ENCODE assay signal across 8 cellular contexts in the genomic region with DNA sequence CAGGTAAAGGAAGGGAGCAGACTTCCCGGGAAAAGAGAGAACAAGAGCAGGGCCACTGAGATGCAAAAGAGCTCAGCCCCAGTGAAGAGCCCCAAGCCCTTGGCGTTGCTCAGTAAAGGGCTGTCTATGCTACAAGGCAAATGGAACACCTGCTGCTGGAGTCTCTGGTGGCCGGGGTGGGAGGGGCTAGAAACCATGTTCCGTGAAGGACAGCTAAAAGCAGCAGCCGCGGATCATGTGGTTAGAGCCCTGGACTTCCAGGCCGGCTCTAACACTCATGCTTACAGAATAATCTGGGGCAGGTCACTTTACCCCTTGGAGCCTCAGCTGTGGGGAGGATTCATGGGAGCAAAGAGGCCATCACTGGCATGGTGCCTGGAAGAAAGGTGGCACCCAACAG. TPM values are rescaled to one million over a fixed set of nuclear protein-coding genes. Genes with fewer than 3 reads are reported as not detected.
A peak's percentile ranks its signal among the peaks of the same experiment; 100 is the strongest.
DNase-seq lines count a peak whose midpoint lies in the region; ATAC-seq and TF ChIP-seq lines count a peak whose summit lies in the region.

No MANE protein-coding gene starts in this region.

- H3K9ac ChIP-seq in neuronal stem cell (ENCODE audit: low read depth, low read length, poor library complexity), result no peak overlapping the region

- H3K36me3 ChIP-seq in neuronal stem cell (replicated peaks in 1 of 2; ENCODE audit: control insufficient read depth in 2 of 2, insufficient read depth in 2 of 2, low read length in 2 of 2), result no peaks in the 10 kb centered on the region

- no peaks in the 10 kb centered on the region for H3K9me3 Mint-ChIP-seq in natural killer cell treated with Interleukin-12 subunit alpha and Interleukin-12 subunit beta and Interleukin-15 and Interleukin-18, amount 100 ng/mL, for 72 hours
- H3K9me3 Mint-ChIP-seq in natural killer cell, result no peaks in the 10 kb centered on the region

- peaks cover 0 to 7% (median 0%) of the 10 kb centered on the region in 3 experiments for H3K27me3 ChIP-seq in neuronal stem cell (ENCODE audit: control insufficient read depth in 3 of 3, insufficient read depth in 3 of 3, low read depth in 1 of 3, low read length in 3 of 3)

- H4K8ac ChIP-seq in neuronal stem cell (ENCODE audit: low read depth, low read length), result no peak overlapping the region

- no peak for DNase-seq in natural killer cell treated with Interleukin-12 subunit alpha and Interleukin-12 subunit beta and Interleukin-15 and Interleukin-18, amount 100 ng/mL, for 72 hours (ENCODE audit: low spot score)
- DNase-seq in natural killer cell, result no peak
- peak; percentile 66 for DNase-seq in RPMI7951 (ENCODE audit: low read depth)
- DNase-seq in neuronal stem cell (ENCODE audit: low spot score), result no peak
- no peak for DNase-seq in lower leg skin (ENCODE audit: low spot score in 2 of 2)
- DNase-seq in cerebellar cortex (ENCODE audit: low spot score), result no peak
- no peak for DNase-seq in hippocampal formation (lab: John Stamatoyannopoulos, UW)

- H3K79me1 ChIP-seq in neuronal stem cell (ENCODE audit: low read depth, low read length), result no peaks in the 10 kb centered on the region

- no peak overlapping the region for H2AK5ac ChIP-seq in neuronal stem cell (ENCODE audit: low read depth, low read length)

- H3K4me3 ChIP-seq in neuronal stem cell (ENCODE audit: low read length in 2 of 2) (no peak overlapping the region), lower leg skin (ENCODE audit: low read depth, poor library complexity, severe bottlenecking) (no peak overlapping the region)

- WGBS in neuronal stem cell (ENCODE audit: extremely low coverage in 2 of 2, insufficient read length in 2 of 2, insufficient replicate concordance in 1 of 2), 2 donors, result no CpG with 5 or more reads among the region's 7 CpGs
- 69% methylated on average over 7 of the region's 7 CpGs for WGBS in lower leg skin, 2 donors

- peaks cover 21 to 25% of the 10 kb centered on the region in 2 donors for H3K4me1 Mint-ChIP-seq in natural killer cell treated with Interleukin-12 subunit alpha and Interleukin-12 subunit beta and Interleukin-15 and Interleukin-18, amount 100 ng/mL, for 72 hours (ENCODE audit: low read depth in 2 of 2)
- peaks cover 0 to 5% of the 10 kb centered on the region in 2 donors for H3K4me1 Mint-ChIP-seq in natural killer cell

- H2AFZ ChIP-seq in neuronal stem cell (ENCODE audit: low read length), result peak overlapping the region; percentile 25

- no peak overlapping the region for H4K91ac ChIP-seq in neuronal stem cell (ENCODE audit: low read depth, low read length, poor library complexity)

- no peak overlapping the region for H3K23ac ChIP-seq in neuronal stem cell (ENCODE audit: low read depth, low read length, poor library complexity)

- no peaks in the 10 kb centered on the region for H3K9me3 ChIP-seq in neuronal stem cell (replicated peaks in 1 of 2; ENCODE audit: control insufficient read depth in 2 of 2, insufficient read depth in 1 of 2, low read depth in 1 of 2, low read length in 2 of 2)

- no peak for TF ChIP-seq CTCF in natural killer cell (IDR thresholded peaks at IDR 0.05)
- TF ChIP-seq CTCF in lower leg skin (IDR thresholded peaks at IDR 0.05), result no peak

- H3K14ac ChIP-seq in neuronal stem cell (ENCODE audit: low read length), result no peak overlapping the region

- H3K4me2 ChIP-seq in neuronal stem cell (ENCODE audit: insufficient read depth, low read length, poor library complexity, severe bottlenecking), result no peak overlapping the region

- H3K4ac ChIP-seq in neuronal stem cell (ENCODE audit: low read length), result no peak overlapping the region

- no peak overlapping the region for H3K27ac ChIP-seq in neuronal stem cell (replicated peaks; ENCODE audit: low read length)

- no peak for TF ChIP-seq POLR2A in lower leg skin (IDR thresholded peaks at IDR 0.05)

- intact Hi-C loops in natural killer cell (cut with micrococcal nuclease), result no loop called here
- intact Hi-C loops in lower leg skin (cut with DNase I; ENCODE audit: low total_unique reads), result no loop called here

- no peak overlapping the region for H2BK120ac ChIP-seq in neuronal stem cell (ENCODE audit: low read depth, low read length)

- no peak overlapping the region for H2BK12ac ChIP-seq in neuronal stem cell (ENCODE audit: low read length)

- no peak overlapping the region for H2BK15ac ChIP-seq in neuronal stem cell (ENCODE audit: low read length)

- H3K4me1 ChIP-seq in neuronal stem cell (ENCODE audit: control insufficient read depth in 2 of 2, insufficient read depth in 1 of 2, low read depth in 1 of 2, low read length in 2 of 2), result peaks cover 0 to 13% of the 10 kb centered on the region in 2 donors

- H3K36me3 Mint-ChIP-seq in natural killer cell treated with Interleukin-12 subunit alpha and Interleukin-12 subunit beta and Interleukin-15 and Interleukin-18, amount 100 ng/mL, for 72 hours, result peaks cover 7% of the 10 kb centered on the region
- H3K36me3 Mint-ChIP-seq in natural killer cell, result peaks cover 10% of the 10 kb centered on the region

- peak in 1 of 2 donors; percentile 17 for ATAC-seq in natural killer cell treated with Interleukin-12 subunit alpha and Interleukin-12 subunit beta and Interleukin-15 and Interleukin-18, amount 100 ng/mL, for 72 hours
- ATAC-seq in natural killer cell (no peak), HG03280 (IDR thresholded peaks at IDR 0.05; ENCODE audit: unreplicated experiment) (peak; percentile 68)

- no peak overlapping the region for H3K4me3 Mint-ChIP-seq in natural killer cell treated with Interleukin-12 subunit alpha and Interleukin-12 subunit beta and Interleukin-15 and Interleukin-18, amount 100 ng/mL, for 72 hours
- H3K4me3 Mint-ChIP-seq in natural killer cell, result no peak overlapping the region

- H3K27ac Mint-ChIP-seq in natural killer cell treated with Interleukin-12 subunit alpha and Interleukin-12 subunit beta and Interleukin-15 and Interleukin-18, amount 100 ng/mL, for 72 hours, result peak overlapping the region; percentile 31 to 81
- no peak overlapping the region for H3K27ac Mint-ChIP-seq in natural killer cell

- no peak overlapping the region for H2BK5ac ChIP-seq in neuronal stem cell (ENCODE audit: low read length)

- H3K27me3 Mint-ChIP-seq in natural killer cell treated with Interleukin-12 subunit alpha and Interleukin-12 subunit beta and Interleukin-15 and Interleukin-18, amount 100 ng/mL, for 72 hours, result no peaks in the 10 kb centered on the region
- no peaks in the 10 kb centered on the region for H3K27me3 Mint-ChIP-seq in natural killer cell (ENCODE audit: low read depth in 2 of 2)

- H3K18ac ChIP-seq in neuronal stem cell (ENCODE audit: low read length), result no peak overlapping the region

RNA-seq across cellular contexts. Expression of a gene that starts 17.8 kb away (rescaled TPM):
- 10 to 100 TPM; 21.6 to 30.5 TPM for total RNA-seq in natural killer cell treated with Interleukin-12 subunit alpha and Interleukin-12 subunit beta and Interleukin-15 and Interleukin-18, amount 100 ng/mL, for 72 hours
- total RNA-seq in natural killer cell (10 to 100 TPM; 27.3 to 40.8 (median 29.3) TPM), lower leg skin (1 to 10 TPM in 2 of 4 donors, under 1 TPM in 2; 0.67 to 3.8 (median 1.0) TPM)
- 2.0 and 2.4 TPM in 2 replicates for total RNA-seq in RPMI7951 (2014; rRNA removed; shearing (Covaris generic))
- polyA plus RNA-seq in neuronal stem cell (2013, experiment 1 of 2), result 2.4 TPM
- polyA plus RNA-seq in neuronal stem cell (2013, experiment 2 of 2), result 2.5 TPM

RNA-seq across cellular contexts. Expression of a gene that starts 38.4 kb away (rescaled TPM):
- 10 to 100 TPM; 14.2 to 16.1 TPM for total RNA-seq in natural killer cell treated with Interleukin-12 subunit alpha and Interleukin-12 subunit beta and Interleukin-15 and Interleukin-18, amount 100 ng/mL, for 72 hours
- total RNA-seq in natural killer cell, result 10 to 100 TPM; 21.6 to 23.7 (median 23.1) TPM
- total RNA-seq in RPMI7951 (2014; rRNA removed; shearing (Covaris generic)), result 18.1 and 20.6 TPM in 2 replicates
- 13.3 TPM for polyA plus RNA-seq in neuronal stem cell (2013, experiment 1 of 2)
- polyA plus RNA-seq in neuronal stem cell (2013, experiment 2 of 2), result 13.5 TPM
- total RNA-seq in lower leg skin, result 10 to 100 TPM; 28.4 to 52.1 (median 30.8) TPM

RNA-seq across cellular contexts. Expression of a gene that starts 44.4 kb away (rescaled TPM):
- total RNA-seq in natural killer cell treated with Interleukin-12 subunit alpha and Interleukin-12 subunit beta and Interleukin-15 and Interleukin-18, amount 100 ng/mL, for 72 hours, result 1 to 10 TPM in 1 of 2 donors, under 1 TPM in 1; 0.21 to 1.0 TPM
- total RNA-seq in natural killer cell (1 to 10 TPM in 1 of 3 donors, under 1 TPM in 1, not detected in 1; 0.31 to 2.1 TPM), lower leg skin (1 to 10 TPM in 1 of 4 donors, under 1 TPM in 3; 0.11 to 1.4 (median 0.82) TPM)
- total RNA-seq in RPMI7951 (2014; rRNA removed; shearing (Covaris generic)), result not detected in 2 replicates
- polyA plus RNA-seq in neuronal stem cell (2013, experiment 1 of 2), result 21.6 TPM
- 21.7 TPM for polyA plus RNA-seq in neuronal stem cell (2013, experiment 2 of 2)

Comparison
In these comparisons a context has a peak if more than half of its experiments do, and no peak if none do; other contexts are left out.
1. H3K27ac Mint-ChIP-seq: peak in natural killer cell treated with Interleukin-12 subunit alpha and Interleukin-12 subunit beta and Interleukin-15 and Interleukin-18, amount 100 ng/mL, for 72 hours (2 of 2); none in natural killer cell (0 of 2).